Comparison of ENCODE assay signal across 8 cellular contexts in genomic region chr3:45224824-45225464, GRCh38. TPM values are rescaled to one million over a fixed set of nuclear protein-coding genes. Genes with fewer than 3 reads are reported as not detected.
A peak's percentile ranks its signal among the peaks of the same experiment; 100 is the strongest.
DNase-seq lines count a peak whose midpoint lies in the region; ATAC-seq and TF ChIP-seq lines count a peak whose summit lies in the region.

No MANE protein-coding gene starts in this region.

- H3K36me3 ChIP-seq in KMS-11 (ENCODE audit: insufficient read depth), result no peaks in the 10 kb centered on the region
- no peaks in the 10 kb centered on the region for H3K36me3 ChIP-seq in left lung

- H3K27me3 ChIP-seq in KMS-11 (ENCODE audit: insufficient read depth, low read depth) (no peaks in the 10 kb centered on the region; the same call in 1 of the 2 replicates), left lung (peaks cover 18 to 92% of the 10 kb centered on the region in 2 donors)

- H3K4me1 Mint-ChIP-seq in T-helper 1 cell treated with Interleukin-12 subunit alpha and Interleukin-12 subunit beta and Interleukin-4 antibody, amounts not matched to agents 30 μg/mL and 1 μg/mL, for 36 hours (ENCODE audit: low read depth), result peaks cover 12% of the 10 kb centered on the region
- H3K4me1 Mint-ChIP-seq in stimulated activated memory B cell treated with anti-CD40 and anti-IgM and Interleukin-4, amounts not matched to agents 10 μg/mL and 1 μg/mL and 100 μg/mL, for 72 hours, result peaks cover 17% of the 10 kb centered on the region

- H3K4me3 Mint-ChIP-seq in T-helper 1 cell treated with Interleukin-12 subunit alpha and Interleukin-12 subunit beta and Interleukin-4 antibody, amounts not matched to agents 30 μg/mL and 1 μg/mL, for 36 hours, result peak overlapping the region; percentile 82
- peak overlapping the region; percentile 79 for H3K4me3 Mint-ChIP-seq in stimulated activated memory B cell treated with anti-CD40 and anti-IgM and Interleukin-4, amounts not matched to agents 10 μg/mL and 1 μg/mL and 100 μg/mL, for 72 hours

- no peaks in the 10 kb centered on the region for H3K79me2 ChIP-seq in KMS-11 (ENCODE audit: insufficient read depth, low read depth)

- H3K4me1 ChIP-seq in KMS-11 (ENCODE audit: low read depth, poor library complexity, severe bottlenecking), result no peaks in the 10 kb centered on the region
- peaks cover 0 to 14% of the 10 kb centered on the region in 2 donors for H3K4me1 ChIP-seq in left lung

- peaks cover 80% of the 10 kb centered on the region for H3K27me3 Mint-ChIP-seq in T-helper 1 cell treated with Interleukin-12 subunit alpha and Interleukin-12 subunit beta and Interleukin-4 antibody, amounts not matched to agents 30 μg/mL and 1 μg/mL, for 36 hours (ENCODE audit: low read depth)
- H3K27me3 Mint-ChIP-seq in stimulated activated memory B cell treated with anti-CD40 and anti-IgM and Interleukin-4, amounts not matched to agents 10 μg/mL and 1 μg/mL and 100 μg/mL, for 72 hours, result peaks cover 75% of the 10 kb centered on the region

- ATAC-seq in GM21367 (IDR thresholded peaks at IDR 0.05; ENCODE audit: unreplicated experiment), result peak; percentile 28
- peak; percentile 86 for ATAC-seq in left lung
- peak; percentile 14 for ATAC-seq in stimulated activated memory B cell treated with anti-CD40 and anti-IgM and Interleukin-4, amounts not matched to agents 10 μg/mL and 1 μg/mL and 100 μg/mL, for 72 hours

- no peak overlapping the region for H3K9ac ChIP-seq in KMS-11

- no peak overlapping the region for H3K4me3 ChIP-seq in KMS-11 (IDR thresholded peaks at IDR 0.05; ENCODE audit: insufficient read depth, low read depth, low read length)
- peak overlapping the region; percentile 29 to 47 for H3K4me3 ChIP-seq in left lung

- H4K20me1 ChIP-seq in KMS-11 (ENCODE audit: insufficient read depth), result no peaks in the 10 kb centered on the region

- no peaks in the 10 kb centered on the region for H3K9me3 Mint-ChIP-seq in T-helper 1 cell treated with Interleukin-12 subunit alpha and Interleukin-12 subunit beta and Interleukin-4 antibody, amounts not matched to agents 30 μg/mL and 1 μg/mL, for 36 hours
- H3K9me3 Mint-ChIP-seq in stimulated activated memory B cell treated with anti-CD40 and anti-IgM and Interleukin-4, amounts not matched to agents 10 μg/mL and 1 μg/mL and 100 μg/mL, for 72 hours, result no peaks in the 10 kb centered on the region

- peak overlapping the region; percentile 36; the same call in 1 of the 2 replicates for H3K4me2 ChIP-seq in KMS-11

- H3K36me3 Mint-ChIP-seq in T-helper 1 cell treated with Interleukin-12 subunit alpha and Interleukin-12 subunit beta and Interleukin-4 antibody, amounts not matched to agents 30 μg/mL and 1 μg/mL, for 36 hours (ENCODE audit: low read depth), result no peaks in the 10 kb centered on the region
- H3K36me3 Mint-ChIP-seq in stimulated activated memory B cell treated with anti-CD40 and anti-IgM and Interleukin-4, amounts not matched to agents 10 μg/mL and 1 μg/mL and 100 μg/mL, for 72 hours, result no peaks in the 10 kb centered on the region

- intact Hi-C loops in left lung (cut with DNase I), result loop anchor here in 1 of 2 donors (10.0 kb wide), 1 partner anchor 270 kb away; no protein-coding TSS in a partner anchor

- H3K27ac Mint-ChIP-seq in T-helper 1 cell treated with Interleukin-12 subunit alpha and Interleukin-12 subunit beta and Interleukin-4 antibody, amounts not matched to agents 30 μg/mL and 1 μg/mL, for 36 hours, result peak overlapping the region; percentile 36
- no peak overlapping the region for H3K27ac Mint-ChIP-seq in stimulated activated memory B cell treated with anti-CD40 and anti-IgM and Interleukin-4, amounts not matched to agents 10 μg/mL and 1 μg/mL and 100 μg/mL, for 72 hours

- DNase-seq in DMS53 (lab: John Stamatoyannopoulos, UW) (peak; percentile 68), dermis microvascular lymphatic vessel endothelial cell (ENCODE audit: low read depth in 2 of 2) (peak; percentile 56 to 81), left lung (peak; percentile 84 to 93), KG1 (lab: John Stamatoyannopoulos, UW) (no peak)

- no peak for TF ChIP-seq CTCF in KMS-11 (conservative IDR thresholded peaks at IDR 0.05; ENCODE audit: low read depth, low read length)
- peak; percentile 27 to 38 for TF ChIP-seq CTCF in left lung (IDR thresholded peaks at IDR 0.05)

- H3K9me3 ChIP-seq in left lung, result no peaks in the 10 kb centered on the region

- H3K27ac ChIP-seq in KMS-11 (no peak overlapping the region), left lung (no peak overlapping the region)

- H2AFZ ChIP-seq in KMS-11 (ENCODE audit: low read depth), result no peak overlapping the region

RNA-seq across cellular contexts. Expression of gene TMEM158, which starts 1.1 kb away (rescaled TPM):
- 1.0 and 2.8 TPM in 2 replicates for total RNA-seq in dermis microvascular lymphatic vessel endothelial cell
- 1 to 10 TPM; 3.6 to 3.7 TPM for total RNA-seq in left lung

Comparison
In these comparisons a context has a peak if more than half of its experiments do, and no peak if none do; other contexts are left out.
1. ATAC-seq: peak in every context shown above with its lines; median percentile 86 in left lung; 28 in GM21367; 14 in stimulated activated memory B cell treated with anti-CD40 and anti-IgM and Interleukin-4, amounts not matched to agents 10 μg/mL and 1 μg/mL and 100 μg/mL, for 72 hours.